Comparison of ENCODE assay signal across 1 cellular context in genomic region chr11:59891781-59892181, GRCh38.
TF ChIP-seq lines count a peak whose summit lies in the region.

No MANE protein-coding gene starts in this region.

TF ChIP-seq in K562, 482 proteins besides CTCF, POLR2A, EP300 and RAD21 (continued from another document):
- TF ChIP-seq HINFP (tag; conservative IDR thresholded peaks at IDR 0.05; ENCODE audit: low read depth), result no peak
- TF ChIP-seq ZNF592 (IDR thresholded peaks at IDR 0.05), result peak; percentile 59
- TF ChIP-seq CHAMP1 (IDR thresholded peaks at IDR 0.05), result no peak
- no peak for TF ChIP-seq MIER1 (IDR thresholded peaks at IDR 0.05; ENCODE audit: low read depth)
- TF ChIP-seq PBX2 (CRISPR knock-in tag; IDR thresholded peaks at IDR 0.05; ENCODE audit: low read depth), result no peak
- 0 out of 2 replicates have a peak, but pooled peaks have one; percentile 47 for TF ChIP-seq PBX2 (tag; conservative IDR thresholded peaks at IDR 0.05; ENCODE audit: low read depth)
- TF ChIP-seq ARID2 (IDR thresholded peaks at IDR 0.05), result no peak
- no peak for TF ChIP-seq HNRNPL (IDR thresholded peaks at IDR 0.05; ENCODE audit: low read depth, low read length)
- no peak for TF ChIP-seq NR2C1 (IDR thresholded peaks at IDR 0.05)
- TF ChIP-seq NR2C1 (tag; IDR thresholded peaks at IDR 0.05), result no peak
- 0 out of 2 replicates have a peak, but pooled peaks have one; percentile 22 for TF ChIP-seq GABPA (tag; conservative IDR thresholded peaks at IDR 0.05; ENCODE audit: low read depth)
- no peak for TF ChIP-seq TEAD1 (CRISPR knock-in tag; IDR thresholded peaks at IDR 0.05)
- TF ChIP-seq ZNF280A (IDR thresholded peaks at IDR 0.05; ENCODE audit: low read depth, partially characterized antibody), result no peak
- 0 out of 2 replicates have a peak, but pooled peaks have one; percentile 12 for TF ChIP-seq CBFA2T3 (IDR thresholded peaks at IDR 0.05)
- TF ChIP-seq MCM3 (IDR thresholded peaks at IDR 0.05), result no peak
- TF ChIP-seq FOXA3 (CRISPR knock-in tag; conservative IDR thresholded peaks at IDR 0.05 in 1 of 2, IDR thresholded peaks at IDR 0.05 in 1 of 2), result no peak
- TF ChIP-seq ILK (tag; IDR thresholded peaks at IDR 0.05; ENCODE audit: borderline replicate concordance, low read depth), result no peak
- TF ChIP-seq ATF7 (IDR thresholded peaks at IDR 0.05), result peak; percentile 59
- no peak for TF ChIP-seq POU5F1 (IDR thresholded peaks at IDR 0.05; ENCODE audit: borderline replicate concordance, low read depth, low read length, partially characterized antibody)
- TF ChIP-seq ZNF584 (CRISPR knock-in tag; IDR thresholded peaks at IDR 0.05; ENCODE audit: low read depth), result no peak
- TF ChIP-seq USF1 (CRISPR knock-in tag; IDR thresholded peaks at IDR 0.05), result no peak
- no peak for TF ChIP-seq BCOR (IDR thresholded peaks at IDR 0.05)
- TF ChIP-seq SRF (CRISPR knock-in tag; IDR thresholded peaks at IDR 0.05), result no peak
- no peak for TF ChIP-seq NFE2L1 (tag; IDR thresholded peaks at IDR 0.05; ENCODE audit: borderline replicate concordance, low read depth)
- TF ChIP-seq FOXJ2 (tag; IDR thresholded peaks at IDR 0.05), result no peak
- no peak for TF ChIP-seq ZBTB17 (CRISPR knock-in tag; IDR thresholded peaks at IDR 0.05)
- 0 out of 4 replicates have a peak, but pooled peaks of 1 of the 2 experiments have one; percentile 35 for TF ChIP-seq NONO (IDR thresholded peaks at IDR 0.05; ENCODE audit: low read depth in 2 of 2, low read length in 1 of 2)
- peak; percentile 84 for TF ChIP-seq C11orf30 (IDR thresholded peaks at IDR 0.05; ENCODE audit: low read depth)
- no peak for TF ChIP-seq ATF1 (CRISPR knock-in tag; IDR thresholded peaks at IDR 0.05)
- TF ChIP-seq ATF1 (tag; IDR thresholded peaks at IDR 0.05), result peak; percentile 45
- no peak for TF ChIP-seq TCF7 (IDR thresholded peaks at IDR 0.05; ENCODE audit: borderline replicate concordance)
- TF ChIP-seq ZBTB40 (IDR thresholded peaks at IDR 0.05), result peak; percentile 13; the same call in 1 of the 2 replicates
- TF ChIP-seq ZBTB40 (CRISPR knock-in tag; IDR thresholded peaks at IDR 0.05), result no peak
- no peak for TF ChIP-seq FIP1L1 (IDR thresholded peaks at IDR 0.05; ENCODE audit: low read depth, low read length, poor library complexity, severe bottlenecking)
- 0 out of 2 replicates have a peak, but pooled peaks have one; percentile 11 for TF ChIP-seq CXXC5 (CRISPR knock-in tag; IDR thresholded peaks at IDR 0.05)
- TF ChIP-seq MED1 (CRISPR knock-in tag; IDR thresholded peaks at IDR 0.05; ENCODE audit: borderline replicate concordance), result no peak
